14 cellular contexts compared by ENCODE assay signal in the genomic region with DNA sequence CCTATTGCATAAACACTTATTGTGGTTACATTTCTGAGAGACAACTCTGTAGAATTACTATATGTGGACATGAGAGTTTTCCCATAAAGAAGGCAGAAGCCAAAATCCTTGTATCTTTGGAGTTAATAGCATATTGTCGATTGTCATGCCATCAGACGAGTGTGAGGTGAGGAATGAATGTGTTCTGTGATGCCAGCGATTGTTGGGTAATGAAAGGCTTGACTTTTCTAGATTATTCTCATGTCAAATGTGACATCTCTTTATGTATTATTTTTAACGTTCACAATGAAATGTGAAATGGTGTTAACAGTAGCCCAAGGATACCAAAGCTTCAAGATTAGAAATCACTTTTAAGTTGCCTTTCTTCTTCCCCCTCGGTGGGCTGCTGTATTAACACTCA.
DNase-seq lines count a peak whose midpoint lies in the region; ATAC-seq and TF ChIP-seq lines count a peak whose summit lies in the region.
"Had no signal": no experiment of that assay in that cellular context is flagged by ENCODE, and none has a peak within 500 bp of the region (broad histone marks: within the 10 kb centered on the region; RNA-seq: fewer than 3 reads in every experiment).

No MANE protein-coding gene starts in this region.

- H3F3A ChIP-seq in PC-9 (ENCODE audit: insufficient read depth, low read depth), result no peaks in the 10 kb centered on the region

- no peaks in the 10 kb centered on the region; the same call in 1 of the 2 replicates for H3K9me2 ChIP-seq in PC-9 (ENCODE audit: insufficient read depth)

- H3K9me3 ChIP-seq in heart right ventricle (peaks cover 0 to 31% (median 11%) of the 10 kb centered on the region in 11 donors), right cardiac atrium (ENCODE audit: control insufficient read depth, low read length) (no peaks in the 10 kb centered on the region), ascending aorta (no peaks in the 10 kb centered on the region), psoas muscle (peaks cover 30% of the 10 kb centered on the region), tibial artery (no peaks in the 10 kb centered on the region), PC-9 (ENCODE audit: insufficient read depth, low read depth) (no peaks in the 10 kb centered on the region; the same call in 1 of the 2 replicates)

- no peak for TF ChIP-seq CTCF in heart right ventricle (IDR thresholded peaks at IDR 0.05)
- TF ChIP-seq CTCF in ascending aorta (IDR thresholded peaks at IDR 0.05), result no peak
- no peak for TF ChIP-seq CTCF in psoas muscle (IDR thresholded peaks at IDR 0.05)
- TF ChIP-seq CTCF in tibial artery (IDR thresholded peaks at IDR 0.05), result no peak
- no peak for TF ChIP-seq CTCF in PC-9 (conservative IDR thresholded peaks at IDR 0.05)

- H3K4me3 ChIP-seq in heart right ventricle (no peak overlapping the region), right cardiac atrium (ENCODE audit: low read length) (no peak overlapping the region), ascending aorta (no peak overlapping the region), psoas muscle (no peak overlapping the region), tibial artery (no peak overlapping the region), PC-9 (no peak overlapping the region)
- H3K4me3 ChIP-seq: BLaER1 had no signal

- no peaks in the 10 kb centered on the region for H3K79me2 ChIP-seq in PC-9 (ENCODE audit: low read depth)

- DNase-seq in heart right ventricle (no peak), right cardiac atrium (no peak), ascending aorta (ENCODE audit: low spot score in 2 of 2) (no peak), psoas muscle (no peak), tibial artery (no peak), DMS114 treated with DMSO at 0.1 percent for 48 hours (lab: John Stamatoyannopoulos, UW; ENCODE audit: unreplicated experiment) (no peak), PC-9 (no peak)
- DNase-seq: 8988T; Calu3; CD4-positive, alpha-beta memory T cell; DMS 273 treated with DMSO at 0.1 percent for 48 hours; H9; IMR-90 had no signal

- peaks cover 0 to 10% (median 0%) of the 10 kb centered on the region in 9 donors for H3K36me3 ChIP-seq in heart right ventricle
- no peaks in the 10 kb centered on the region for H3K36me3 ChIP-seq in ascending aorta
- peaks cover 0 to 2% of the 10 kb centered on the region in 2 donors for H3K36me3 ChIP-seq in psoas muscle (ENCODE audit: insufficient read depth in 1 of 2, low read depth in 1 of 2)
- no peaks in the 10 kb centered on the region for H3K36me3 ChIP-seq in tibial artery
- H3K36me3 ChIP-seq in PC-9 (ENCODE audit: low read depth), result no peaks in the 10 kb centered on the region
- H3K36me3 ChIP-seq: BLaER1 had no signal

- H3K27ac ChIP-seq in heart right ventricle (peak overlapping the region in 9 of 10 donors; percentile 26 to 60 (median 41)), right cardiac atrium (ENCODE audit: low read length) (no peak overlapping the region), ascending aorta (peak overlapping the region; percentile 17 to 52), psoas muscle (peak overlapping the region; percentile 63), tibial artery (peak overlapping the region; percentile 14 to 53), PC-9 (no peak overlapping the region)
- H3K27ac ChIP-seq: BLaER1 had no signal

- no peak overlapping the region for H3K4me2 ChIP-seq in PC-9
- H3K4me2 ChIP-seq: BLaER1 had no signal

- H4K20me1 ChIP-seq in PC-9 (ENCODE audit: insufficient read depth), result no peaks in the 10 kb centered on the region
- H4K20me1 ChIP-seq: BLaER1 had no signal

- intact Hi-C loops in heart right ventricle (cut with DNase I), result loop anchor here in 1 of 10 donors (5.0 kb wide), 1 partner anchor 91 kb away; no protein-coding TSS in a partner anchor
- intact Hi-C loops in right cardiac atrium (cut with DNase I), result no loop called here
- intact Hi-C loops in ascending aorta (cut with DNase I), result no loop called here
- intact Hi-C loops in psoas muscle (cut with DNase I), result no loop called here
- intact Hi-C loops in tibial artery (cut with DNase I; ENCODE audit: low total_unique reads), result no loop called here
- intact Hi-C loops in PC-9 (cut with micrococcal nuclease; ENCODE audit: unreplicated experiment), result no loop called here

- H2AFZ ChIP-seq in PC-9, result no peak overlapping the region

- H3K4me1 ChIP-seq in heart right ventricle (peaks cover 4 to 61% (median 37%) of the 10 kb centered on the region in 9 donors), right cardiac atrium (ENCODE audit: control insufficient read depth, insufficient read depth, low read length) (peaks cover 4% of the 10 kb centered on the region), ascending aorta (peaks cover 0 to 10% of the 10 kb centered on the region in 2 donors), psoas muscle (peaks cover 18% of the 10 kb centered on the region), tibial artery (peaks cover 0 to 12% (median 5%) of the 10 kb centered on the region in 4 donors), PC-9 (replicated peaks; ENCODE audit: insufficient read depth) (no peaks in the 10 kb centered on the region)
- H3K4me1 ChIP-seq: BLaER1 had no signal

- 56 to 57% methylated on average over 5 of the region's 5 CpGs for WGBS in heart right ventricle, 2 donors
- WGBS in right cardiac atrium, result 49% methylated on average over 5 of the region's 5 CpGs
- WGBS in psoas muscle, 3 donors, result 27 to 56% (median 34%) methylated on average over 5 of the region's 5 CpGs

- BruUV-seq in PC-9 (replicated peaks; lab: Mats Ljungman, UMichigan), result no TSS peak

- POLR2A ChIA-PET in PC-9 (lab: Charles Lee; ENCODE audit: unreplicated experiment), result no interaction called here

- CTCF ChIA-PET in PC-9 (lab: Charles Lee), result no interaction called here

- ATAC-seq in heart right ventricle (no peak), right cardiac atrium (no peak), psoas muscle (peak in 2 of 4 donors; percentile 4 to 17)

- H3K27me3 ChIP-seq in heart right ventricle, result no peaks in the 10 kb centered on the region
- no peaks in the 10 kb centered on the region for H3K27me3 ChIP-seq in right cardiac atrium (ENCODE audit: control insufficient read depth, insufficient read depth)
- no peaks in the 10 kb centered on the region for H3K27me3 ChIP-seq in ascending aorta
- H3K27me3 ChIP-seq in psoas muscle (ENCODE audit: insufficient read depth in 3 of 3, low read length in 2 of 3), result no peaks in the 10 kb centered on the region
- H3K27me3 ChIP-seq in tibial artery, result no peaks in the 10 kb centered on the region
- no peaks in the 10 kb centered on the region for H3K27me3 ChIP-seq in PC-9 (ENCODE audit: insufficient read depth, low read depth)
- H3K27me3 ChIP-seq: BLaER1 had no signal

Comparison
In these comparisons a context has a peak if more than half of its experiments do, and no peak if none do; other contexts are left out.
1. H3K27ac ChIP-seq: peak in heart right ventricle (9 of 10), ascending aorta (2 of 2), psoas muscle (single experiment) and tibial artery (2 of 2); none in right cardiac atrium (single experiment) and PC-9 (single experiment).